ENCODE assay signal across 19 cellular contexts in the genomic region with DNA sequence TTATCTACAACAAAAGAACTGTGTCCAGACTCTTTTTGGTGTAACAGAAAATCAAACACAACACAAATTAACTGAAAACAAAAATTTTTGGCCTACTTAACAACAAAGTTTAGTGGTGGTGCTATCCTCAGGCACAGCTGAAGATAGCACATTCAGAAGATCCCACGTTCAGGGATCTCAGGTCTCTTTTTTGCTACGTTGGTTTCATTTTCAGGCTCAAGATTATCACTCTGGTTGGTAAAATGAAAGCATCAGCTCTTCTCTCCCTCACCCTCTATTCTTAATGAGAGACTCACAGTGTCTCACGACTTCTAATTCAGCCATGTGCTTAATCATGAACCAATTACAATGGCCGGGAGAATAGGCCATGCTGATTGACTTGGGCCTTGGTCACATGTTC.
DNase-seq lines count a peak whose midpoint lies in the region; ATAC-seq and TF ChIP-seq lines count a peak whose summit lies in the region.
"Had no signal": no experiment of that assay in that cellular context is flagged by ENCODE, and none has a peak within 500 bp of the region (broad histone marks: within the 10 kb centered on the region; RNA-seq: fewer than 3 reads in every experiment).

No MANE protein-coding gene starts in this region.

- H3K4me2 ChIP-seq in GM23338: no peak overlapping the region

- no peaks in the 10 kb centered on the region; the same call in 1 of the 2 replicates for H3K4me1 ChIP-seq in GM23338 (ENCODE audit: insufficient read depth)
- H3K4me1 ChIP-seq: body of pancreas, left ventricle myocardium inferior, parathyroid adenoma had no signal

- H4K20me1 ChIP-seq in GM23338 (replicated peaks; ENCODE audit: insufficient read depth): no peaks in the 10 kb centered on the region

- no peak for TF ChIP-seq POLR2A in erythroblast (IDR thresholded peaks at IDR 0.05; ENCODE audit: low read length)

- no peaks in the 10 kb centered on the region for H3K36me3 Mint-ChIP-seq in GM23338 (ENCODE audit: low read depth)
- H3K36me3 Mint-ChIP-seq in progenitor cell of endocrine pancreas (ENCODE audit: insufficient read depth): no peaks in the 10 kb centered on the region
- H3K36me3 Mint-ChIP-seq in effector memory CD8-positive, alpha-beta T cell (ENCODE audit: insufficient read depth): no peaks in the 10 kb centered on the region
- H3K36me3 Mint-ChIP-seq: CD4-positive, alpha-beta memory T cell had no signal

- in situ Hi-C loops in GM13976 (cut with MboI; ENCODE audit: low sequenced_read_pairs, unreplicated experiment): no loop called here

- no peaks in the 10 kb centered on the region for H3K27me3 ChIP-seq in GM23338 (ENCODE audit: insufficient read depth)
- H3K27me3 ChIP-seq: body of pancreas had no signal

- H3K4me1 Mint-ChIP-seq in GM23338: 0 out of 3 replicates have a peak, but pooled peaks cover 2% of the 10 kb centered on the region
- peaks cover 9% of the 10 kb centered on the region for H3K4me1 Mint-ChIP-seq in progenitor cell of endocrine pancreas (ENCODE audit: low read depth)
- H3K4me1 Mint-ChIP-seq in effector memory CD8-positive, alpha-beta T cell (ENCODE audit: low read depth in 2 of 2): no peaks in the 10 kb centered on the region

- TF ChIP-seq CTCF in GM13976 (IDR thresholded peaks at IDR 0.05; ENCODE audit: borderline replicate concordance, control extremely low read depth, extremely low read depth, insufficient read depth, missing control alignments) (no peak), GM23338 (conservative IDR thresholded peaks at IDR 0.05; ENCODE audit: low read depth in 2 of 2) (no peak), progenitor cell of endocrine pancreas (IDR thresholded peaks at IDR 0.05; ENCODE audit: unreplicated experiment) (no peak)

- peak; percentile 33 for DNase-seq in GM13976 (ENCODE audit: low spot score)
- no peak for DNase-seq in GM23338 (ENCODE audit: low spot score)
- no peak for DNase-seq in DMS153 (lab: John Stamatoyannopoulos, UW)
- no peak for DNase-seq in progenitor cell of endocrine pancreas (ENCODE audit: low spot score, unreplicated experiment)
- DNase-seq in effector memory CD8-positive, alpha-beta T cell: no peak
- DNase-seq in erythroblast (lab: John Stamatoyannopoulos, UW): no peak
- DNase-seq: activated naive CD4-positive, alpha-beta T cell; body of pancreas; CD4-positive, alpha-beta memory T cell; left ventricle myocardium inferior; NCI-H1436 treated with DMSO at 0.1 percent for 48 hours had no signal

- ATAC-seq in GM19324 (IDR thresholded peaks at IDR 0.05; ENCODE audit: low FRiP score, unreplicated experiment) (peak; percentile 90), GM23338 (no peak), HG03354 (IDR thresholded peaks at IDR 0.05; ENCODE audit: poor library complexity, severe bottlenecking, unreplicated experiment) (peak; percentile 43)
- ATAC-seq in effector memory CD8-positive, alpha-beta T cell (replicated peaks): no peak
- ATAC-seq: body of pancreas, HCT116, K562, Panc1, SK-N-SH treated with all-trans-retinoic acid at 6 μM for 48 hours had no signal

- H3K27ac ChIP-seq in GM23338 (ENCODE audit: low read depth): no peak overlapping the region
- H3K27ac ChIP-seq: body of pancreas, left ventricle myocardium inferior, parathyroid adenoma had no signal

- H2AFZ ChIP-seq in GM23338: 0 out of 2 replicates have a peak overlapping the region, but pooled peaks have one; percentile 74
- H2AFZ ChIP-seq: parathyroid adenoma had no signal

- H3K4me3 ChIP-seq in GM23338: no peak overlapping the region
- H3K4me3 ChIP-seq: body of pancreas, K562, left ventricle myocardium inferior had no signal

- H3K27me3 Mint-ChIP-seq in GM23338 (ENCODE audit: insufficient read depth, low read depth, poor library complexity) (no peaks in the 10 kb centered on the region), progenitor cell of endocrine pancreas (no peaks in the 10 kb centered on the region)
- peaks cover 0 to under 1% of the 10 kb centered on the region in 2 donors for H3K27me3 Mint-ChIP-seq in effector memory CD8-positive, alpha-beta T cell
- H3K27me3 Mint-ChIP-seq: CD4-positive, alpha-beta memory T cell had no signal

- no peaks in the 10 kb centered on the region for H3K79me2 ChIP-seq in GM23338 (replicated peaks; ENCODE audit: insufficient read depth)
- H3K79me2 ChIP-seq: parathyroid adenoma had no signal

- H3K4me3 Mint-ChIP-seq in GM23338 (no peak overlapping the region), progenitor cell of endocrine pancreas (ENCODE audit: low read depth) (no peak overlapping the region)
- no peak overlapping the region for H3K4me3 Mint-ChIP-seq in effector memory CD8-positive, alpha-beta T cell
- H3K4me3 Mint-ChIP-seq: CD4-positive, alpha-beta memory T cell; stimulated activated naive CD8-positive, alpha-beta T cell treated with anti-CD3 and anti-CD28 coated beads, Interleukin-15, Interleukin-2, amounts not matched to agents 100 ng/mL and 50 ng/mL, for 24 hours had no signal

- no peaks in the 10 kb centered on the region for H3K36me3 ChIP-seq in GM23338 (ENCODE audit: insufficient read depth)
- H3K36me3 ChIP-seq: left ventricle myocardium inferior had no signal

- H3K9me3 Mint-ChIP-seq in GM23338 (no peaks in the 10 kb centered on the region), progenitor cell of endocrine pancreas (ENCODE audit: low read depth) (peaks cover 3% of the 10 kb centered on the region)
- H3K9me3 Mint-ChIP-seq in effector memory CD8-positive, alpha-beta T cell: peaks cover 4 to 6% of the 10 kb centered on the region in 2 donors
- H3K9me3 Mint-ChIP-seq: stimulated activated naive CD8-positive, alpha-beta T cell treated with anti-CD3 and anti-CD28 coated beads, Interleukin-15, Interleukin-2, amounts not matched to agents 100 ng/mL and 50 ng/mL, for 24 hours had no signal

- H3F3A ChIP-seq in GM23338 (replicated peaks; ENCODE audit: low read depth): no peaks in the 10 kb centered on the region

- 0 out of 2 replicates have a peak, but pooled peaks cover 5% of the 10 kb centered on the region for H3K9me2 ChIP-seq in GM23338 (ENCODE audit: insufficient read depth)

- H3K27ac Mint-ChIP-seq in GM23338 (no peak overlapping the region; the same call in 1 of the 2 replicates), progenitor cell of endocrine pancreas (no peak overlapping the region)
- H3K27ac Mint-ChIP-seq in effector memory CD8-positive, alpha-beta T cell: no peak overlapping the region
- H3K27ac Mint-ChIP-seq: CD4-positive, alpha-beta memory T cell; stimulated activated naive CD8-positive, alpha-beta T cell treated with anti-CD3 and anti-CD28 coated beads, Interleukin-15, Interleukin-2, amounts not matched to agents 100 ng/mL and 50 ng/mL, for 24 hours had no signal

TF ChIP-seq in GM23338, 12 proteins besides CTCF, POLR2A, EP300 and RAD21 (continues in another document):
- TF ChIP-seq, protein P1, sequence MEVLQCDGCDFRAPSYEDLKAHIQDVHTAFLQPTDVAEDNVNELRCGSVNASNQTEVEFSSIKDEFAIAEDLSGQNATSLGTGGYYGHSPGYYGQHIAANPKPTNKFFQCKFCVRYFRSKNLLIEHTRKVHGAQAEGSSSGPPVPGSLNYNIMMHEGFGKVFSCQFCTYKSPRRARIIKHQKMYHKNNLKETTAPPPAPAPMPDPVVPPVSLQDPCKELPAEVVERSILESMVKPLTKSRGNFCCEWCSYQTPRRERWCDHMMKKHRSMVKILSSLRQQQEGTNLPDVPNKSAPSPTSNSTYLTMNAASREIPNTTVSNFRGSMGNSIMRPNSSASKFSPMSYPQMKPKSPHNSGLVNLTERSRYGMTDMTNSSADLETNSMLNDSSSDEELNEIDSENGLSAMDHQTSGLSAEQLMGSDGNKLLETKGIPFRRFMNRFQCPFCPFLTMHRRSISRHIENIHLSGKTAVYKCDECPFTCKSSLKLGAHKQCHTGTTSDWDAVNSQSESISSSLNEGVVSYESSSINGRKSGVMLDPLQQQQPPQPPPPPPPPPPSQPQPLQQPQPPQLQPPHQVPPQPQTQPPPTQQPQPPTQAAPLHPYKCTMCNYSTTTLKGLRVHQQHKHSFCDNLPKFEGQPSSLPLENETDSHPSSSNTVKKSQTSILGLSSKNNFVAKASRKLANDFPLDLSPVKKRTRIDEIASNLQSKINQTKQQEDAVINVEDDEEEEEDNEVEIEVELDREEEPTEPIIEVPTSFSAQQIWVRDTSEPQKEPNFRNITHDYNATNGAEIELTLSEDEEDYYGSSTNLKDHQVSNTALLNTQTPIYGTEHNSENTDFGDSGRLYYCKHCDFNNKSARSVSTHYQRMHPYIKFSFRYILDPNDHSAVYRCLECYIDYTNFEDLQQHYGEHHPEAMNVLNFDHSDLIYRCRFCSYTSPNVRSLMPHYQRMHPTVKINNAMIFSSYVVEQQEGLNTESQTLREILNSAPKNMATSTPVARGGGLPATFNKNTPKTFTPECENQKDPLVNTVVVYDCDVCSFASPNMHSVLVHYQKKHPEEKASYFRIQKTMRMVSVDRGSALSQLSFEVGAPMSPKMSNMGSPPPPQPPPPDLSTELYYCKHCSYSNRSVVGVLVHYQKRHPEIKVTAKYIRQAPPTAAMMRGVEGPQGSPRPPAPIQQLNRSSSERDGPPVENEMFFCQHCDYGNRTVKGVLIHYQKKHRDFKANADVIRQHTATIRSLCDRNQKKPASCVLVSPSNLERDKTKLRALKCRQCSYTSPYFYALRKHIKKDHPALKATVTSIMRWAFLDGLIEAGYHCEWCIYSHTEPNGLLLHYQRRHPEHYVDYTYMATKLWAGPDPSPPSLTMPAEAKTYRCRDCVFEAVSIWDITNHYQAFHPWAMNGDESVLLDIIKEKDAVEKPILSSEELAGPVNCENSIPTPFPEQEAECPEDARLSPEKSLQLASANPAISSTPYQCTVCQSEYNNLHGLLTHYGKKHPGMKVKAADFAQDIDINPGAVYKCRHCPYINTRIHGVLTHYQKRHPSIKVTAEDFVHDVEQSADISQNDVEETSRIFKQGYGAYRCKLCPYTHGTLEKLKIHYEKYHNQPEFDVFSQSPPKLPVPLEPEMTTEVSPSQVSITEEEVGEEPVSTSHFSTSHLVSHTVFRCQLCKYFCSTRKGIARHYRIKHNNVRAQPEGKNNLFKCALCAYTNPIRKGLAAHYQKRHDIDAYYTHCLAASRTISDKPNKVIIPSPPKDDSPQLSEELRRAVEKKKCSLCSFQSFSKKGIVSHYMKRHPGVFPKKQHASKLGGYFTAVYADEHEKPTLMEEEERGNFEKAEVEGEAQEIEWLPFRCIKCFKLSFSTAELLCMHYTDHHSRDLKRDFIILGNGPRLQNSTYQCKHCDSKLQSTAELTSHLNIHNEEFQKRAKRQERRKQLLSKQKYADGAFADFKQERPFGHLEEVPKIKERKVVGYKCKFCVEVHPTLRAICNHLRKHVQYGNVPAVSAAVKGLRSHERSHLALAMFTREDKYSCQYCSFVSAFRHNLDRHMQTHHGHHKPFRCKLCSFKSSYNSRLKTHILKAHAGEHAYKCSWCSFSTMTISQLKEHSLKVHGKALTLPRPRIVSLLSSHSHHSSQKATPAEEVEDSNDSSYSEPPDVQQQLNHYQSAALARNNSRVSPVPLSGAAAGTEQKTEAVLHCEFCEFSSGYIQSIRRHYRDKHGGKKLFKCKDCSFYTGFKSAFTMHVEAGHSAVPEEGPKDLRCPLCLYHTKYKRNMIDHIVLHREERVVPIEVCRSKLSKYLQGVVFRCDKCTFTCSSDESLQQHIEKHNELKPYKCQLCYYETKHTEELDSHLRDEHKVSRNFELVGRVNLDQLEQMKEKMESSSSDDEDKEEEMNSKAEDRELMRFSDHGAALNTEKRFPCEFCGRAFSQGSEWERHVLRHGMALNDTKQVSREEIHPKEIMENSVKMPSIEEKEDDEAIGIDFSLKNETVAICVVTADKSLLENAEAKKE (CRISPR knock-in tag; IDR thresholded peaks at IDR 0.05): no peak

Comparison
In these comparisons a context has a peak if more than half of its experiments do, and no peak if none do; other contexts are left out.
1. ATAC-seq: peak in GM19324 (single experiment) and HG03354 (single experiment); none in GM23338 (single experiment) and effector memory CD8-positive, alpha-beta T cell (single experiment).